ENCODE assay signal across 15 cellular contexts in genomic region chr10:113297226-113297625, GRCh38.
DNase-seq lines count a peak whose midpoint lies in the region; ATAC-seq and TF ChIP-seq lines count a peak whose summit lies in the region.
"Had no signal": no experiment of that assay in that cellular context is flagged by ENCODE, and none has a peak within 500 bp of the region (broad histone marks: within the 10 kb centered on the region; RNA-seq: fewer than 3 reads in every experiment).

No MANE protein-coding gene starts in this region.

- H3K9me3 ChIP-seq in mesodermal cell (ENCODE audit: control insufficient read depth, low read length): no peaks in the 10 kb centered on the region

- ATAC-seq in GM18907 (IDR thresholded peaks at IDR 0.05; ENCODE audit: unreplicated experiment) (no peak), HG02642 (IDR thresholded peaks at IDR 0.05; ENCODE audit: poor library complexity, unreplicated experiment) (no peak)
- ATAC-seq: SK-N-SH treated with all-trans-retinoic acid at 6 μM for 48 hours had no signal

- 77 to 100% methylated on average over 2 to 4 of the region's 5 CpGs for WGBS in mesodermal cell (ENCODE audit: insufficient coverage in 2 of 2), 2 experiments

- H3K4me3 ChIP-seq in AG10803 (ENCODE audit: low read length): no peak overlapping the region
- H3K4me3 ChIP-seq in cardiac fibroblast (replicated peaks in 1 of 2; ENCODE audit: low read depth in 2 of 2, low read length in 2 of 2): no peak overlapping the region
- H3K4me3 ChIP-seq in mesodermal cell (ENCODE audit: extremely low read depth, insufficient read depth, low read length, poor library complexity, severe bottlenecking): no peak overlapping the region

- peak; percentile 43 for TF ChIP-seq CTCF in AG10803 (conservative IDR thresholded peaks at IDR 0.05; ENCODE audit: low read length)
- TF ChIP-seq CTCF in cardiac fibroblast (IDR thresholded peaks at IDR 0.05; ENCODE audit: low read depth, low read length): no peak

- peak overlapping the region; percentile 41 for H3K27ac ChIP-seq in mesodermal cell (ENCODE audit: low read depth, low read length, severe bottlenecking)

- no peaks in the 10 kb centered on the region for H3K36me3 ChIP-seq in mesodermal cell (ENCODE audit: control insufficient read depth, insufficient read depth, low read length)

- DNase-seq in AG10803 (ENCODE audit: low read depth): peak; percentile 87
- peak; percentile 19 for DNase-seq in HS-5 (ENCODE audit: low read depth)
- peak; percentile 13 to 51 for DNase-seq in cardiac fibroblast (ENCODE audit: low read depth in 2 of 2)
- no peak for DNase-seq in activated CD8-positive, alpha-beta memory T cell treated with anti-CD3 and anti-CD28 coated beads, Interleukin-2, amount 50 U/mL, for 4 hours
- DNase-seq in midbrain (lab: John Stamatoyannopoulos, UW): no peak
- DNase-seq: activated CD8-positive, alpha-beta memory T cell treated with anti-CD3 and anti-CD28 coated beads for 24 hours; activated gamma-delta T cell; C1 segment of cervical spinal cord; NCI-H1048; posterior cingulate gyrus; stimulated activated CD4-positive, alpha-beta T cell treated with anti-CD3 and anti-CD28 coated beads, Interleukin-12 subunit alpha, Interleukin-12 subunit beta, amount 100 ng/mL, for 4 hours had no signal

- peaks cover 38% of the 10 kb centered on the region for H3K4me1 ChIP-seq in mesodermal cell (ENCODE audit: control insufficient read depth, insufficient read depth, low read length, poor library complexity, severe bottlenecking)

Comparison
In these comparisons a context has a peak if more than half of its experiments do, and no peak if none do; other contexts are left out.
1. DNase-seq: peak in AG10803 (single experiment), HS-5 (single experiment) and cardiac fibroblast (2 of 2); none in activated CD8-positive, alpha-beta memory T cell treated with anti-CD3 and anti-CD28 coated beads, Interleukin-2, amount 50 U/mL, for 4 hours (single experiment) and midbrain (single experiment).